In genomic region chr14:39426605-39427004, GRCh38 we compare ENCODE assay signal across 9 cellular contexts. TPM values are rescaled to one million over a fixed set of nuclear protein-coding genes. Genes with fewer than 3 reads are reported as not detected.
DNase-seq lines count a peak whose midpoint lies in the region; ATAC-seq, FAIRE-seq and TF ChIP-seq lines count a peak whose summit lies in the region.
"Had no signal": no experiment of that assay in that cellular context is flagged by ENCODE, and none has a peak within 500 bp of the region (broad histone marks: within the 10 kb centered on the region; RNA-seq: fewer than 3 reads in every experiment).

No MANE protein-coding gene starts in this region.

- DNase-seq in ACHN = peak; percentile 44
- peak; percentile 29 for DNase-seq in NCI-H748 treated with DMSO at 0.1 percent for 48 hours (lab: John Stamatoyannopoulos, UW)
- DNase-seq in endodermal cell = no peak
- DNase-seq in thoracic aorta (ENCODE audit: low spot score) = no peak
- no peak for DNase-seq in activated CD8-positive, alpha-beta memory T cell treated with anti-CD3 and anti-CD28 coated beads, Interleukin-2, amount 50 U/mL, for 48 hours

- H3K9me3 ChIP-seq in endodermal cell (ENCODE audit: control insufficient read depth, low read length) = no peaks in the 10 kb centered on the region
- no peaks in the 10 kb centered on the region for H3K9me3 ChIP-seq in thoracic aorta

- H3K27ac ChIP-seq in endodermal cell (ENCODE audit: low read depth, low read length) = no peak overlapping the region
- no peak overlapping the region for H3K27ac ChIP-seq in thoracic aorta
- H3K27ac ChIP-seq: epithelial cell of prostate had no signal

- no peaks in the 10 kb centered on the region for H3K9me3 Mint-ChIP-seq in endodermal cell

- H3K27me3 Mint-ChIP-seq in endodermal cell (ENCODE audit: insufficient read depth) = no peaks in the 10 kb centered on the region

- 65 to 74% methylated on average over 6 to 7 of the region's 7 CpGs for WGBS in endodermal cell (ENCODE audit: insufficient coverage in 1 of 2, insufficient read length in 1 of 2), 2 experiments

- in situ Hi-C loops in ACHN (cut with HindIII; ENCODE audit: low pct_ligation_motif_present, low pct_unique_long_range_greater_than_20kb, low sequenced_read_pairs) = no loop called here

- no peaks in the 10 kb centered on the region for H3K36me3 ChIP-seq in endodermal cell (ENCODE audit: control insufficient read depth, insufficient read depth, low read length)
- no peaks in the 10 kb centered on the region for H3K36me3 ChIP-seq in thoracic aorta

- ATAC-seq in thoracic aorta (ENCODE audit: insufficient number of reproducible peaks, low FRiP score, low read depth) (no peak), HG02938 (IDR thresholded peaks at IDR 0.05; ENCODE audit: unreplicated experiment) (no peak), GM19035 (IDR thresholded peaks at IDR 0.05; ENCODE audit: unreplicated experiment) (no peak)

- no peaks in the 10 kb centered on the region for H3K36me3 Mint-ChIP-seq in endodermal cell (ENCODE audit: low read depth)

- H3K27me3 ChIP-seq in endodermal cell (ENCODE audit: control insufficient read depth, insufficient read depth, low read length, poor library complexity, severe bottlenecking) = no peaks in the 10 kb centered on the region
- H3K27me3 ChIP-seq in thoracic aorta (replicated peaks; ENCODE audit: insufficient read depth) = no peaks in the 10 kb centered on the region

- TF ChIP-seq CTCF in endodermal cell (conservative IDR thresholded peaks at IDR 0.05) = peak; percentile 50
- no peak for TF ChIP-seq CTCF in thoracic aorta (IDR thresholded peaks at IDR 0.05)

- no peak overlapping the region for H3K9ac ChIP-seq in endodermal cell (ENCODE audit: extremely low read depth, low read length, poor library complexity, severe bottlenecking)

- H3K4me1 ChIP-seq in endodermal cell (ENCODE audit: control insufficient read depth, insufficient read depth, low read length) (peaks cover 7% of the 10 kb centered on the region), thoracic aorta (ENCODE audit: control insufficient read depth in 1 of 2, low read depth in 2 of 2) (peaks cover 42 to 76% of the 10 kb centered on the region in 2 donors)

- H3K4me3 ChIP-seq in endodermal cell (ENCODE audit: low read length) (no peak overlapping the region), thoracic aorta (peak overlapping the region; percentile 22)

- H3K4me1 Mint-ChIP-seq in endodermal cell = peaks cover 24% of the 10 kb centered on the region

- H3K4me3 Mint-ChIP-seq in endodermal cell = no peak overlapping the region

- peak; percentile 60 for FAIRE-seq in G401.6 (lab: Jason Lieb, UNC)

- H3K27ac Mint-ChIP-seq in endodermal cell = no peak overlapping the region

RNA-seq across cellular contexts. Expression of gene FBXO33, which starts 5.6 kb away (rescaled TPM):
- total RNA-seq in endodermal cell (10 to 100 TPM; 10.2 to 12.8 TPM), thoracic aorta (10 to 100 TPM; 23.0 to 26.2 TPM)
- 9.6 TPM for polyA plus RNA-seq in endodermal cell (2013, experiment 1 of 2)
- polyA plus RNA-seq in endodermal cell (2013, experiment 2 of 2) = 9.9 TPM

Comparison
In these comparisons a context has a peak if more than half of its experiments do, and no peak if none do; other contexts are left out.
1. DNase-seq: peak in ACHN (single experiment) and NCI-H748 treated with DMSO at 0.1 percent for 48 hours (single experiment); none in endodermal cell (single experiment), thoracic aorta (single experiment) and activated CD8-positive, alpha-beta memory T cell treated with anti-CD3 and anti-CD28 coated beads, Interleukin-2, amount 50 U/mL, for 48 hours (single experiment).